ENCODE assay signal across 24 cellular contexts in the genomic region with DNA sequence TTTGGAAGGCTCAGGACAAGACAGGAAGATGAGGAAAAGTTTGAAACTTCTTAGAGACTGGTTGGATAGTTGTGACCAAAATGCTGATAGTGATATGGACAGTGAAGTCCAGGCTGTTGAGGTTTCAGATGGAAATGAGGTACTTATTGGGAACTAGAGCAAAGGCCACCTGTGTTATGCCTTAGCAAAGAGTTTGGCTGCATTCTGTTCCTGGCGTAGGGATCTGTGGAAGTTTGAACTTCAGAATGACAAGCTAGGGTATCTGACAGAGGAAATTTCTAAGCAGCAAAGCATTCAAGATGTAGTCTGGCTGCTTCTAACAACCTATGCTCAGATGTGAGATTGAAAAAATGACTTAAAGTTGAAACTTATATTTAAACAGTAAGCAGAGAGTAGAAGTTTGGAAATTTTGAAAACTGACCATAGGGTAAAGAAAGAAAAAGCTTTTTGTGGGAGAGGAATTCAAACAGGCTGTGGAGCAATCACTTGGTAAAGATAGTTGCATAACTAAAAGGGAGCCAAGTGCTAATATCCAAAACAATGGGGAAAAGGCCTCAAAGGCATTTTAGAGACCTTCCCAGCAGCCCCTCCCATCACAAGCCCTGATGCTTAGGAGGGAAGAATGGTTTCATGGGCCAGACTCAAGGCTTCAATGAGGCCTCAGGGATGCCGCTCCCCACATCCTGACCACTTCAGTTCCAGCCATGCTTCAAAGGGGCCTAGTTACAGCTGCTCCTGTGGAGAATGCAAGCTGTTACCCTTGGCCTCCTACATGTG.
"Had no signal": no experiment of that assay in that cellular context is flagged by ENCODE, and none has a peak within 500 bp of the region (broad histone marks: within the 10 kb centered on the region; RNA-seq: fewer than 3 reads in every experiment).

No MANE protein-coding gene starts in this region.

- H3K27ac ChIP-seq: breast epithelium, esophagus muscularis mucosa, neural progenitor cell, prostate gland, right atrium auricular region, skin epidermis, suprapubic skin had no signal

- H3K9ac ChIP-seq: neural progenitor cell had no signal

- H3K4me1 ChIP-seq: breast epithelium, esophagus muscularis mucosa, neural progenitor cell, prostate gland, right atrium auricular region, suprapubic skin had no signal

- FAIRE-seq: astrocyte had no signal

- H2AFZ ChIP-seq: neural progenitor cell had no signal

- H3K36me3 ChIP-seq: breast epithelium, esophagus muscularis mucosa, neural progenitor cell, prostate gland, right atrium auricular region, suprapubic skin had no signal

- DNase-seq: activated CD4-positive, alpha-beta T cell treated with anti-CD3 and anti-CD28 coated beads, Interleukin-2, amount 10 ng/mL, durations not matched to agents 7 days and 5 days; activated CD8-positive, alpha-beta T cell treated with anti-CD3 and anti-CD28 coated beads, Interleukin-2, amount 10 ng/mL, durations not matched to agents 7 days and 5 days; activated naive CD4-positive, alpha-beta T cell treated with Interleukin-2 at 50 U/mL for 16 hours; activated T-cell treated with anti-CD3 and anti-CD28 coated beads, Interleukin-2, amount 50 U/mL, for 24 hours; cerebellar nuclear complex; cortex of kidney; foreskin fibroblast; kidney glomerular epithelial cell; left ventricle myocardium superior; mucosa of descending colon; naive thymus-derived CD4-positive, alpha-beta T cell; stimulated activated CD4-positive, alpha-beta T cell treated with anti-CD3 and anti-CD28 coated beads, Interleukin-2, amount 100 ng/mL, for 48 hours; stimulated activated naive CD8-positive, alpha-beta T cell treated with anti-CD3 and anti-CD28 coated beads, Interleukin-15, amount 100 ng/mL, for 72 hours; T-helper 1 cell; T-helper 9 cell; trophoblast cell had no signal

- ATAC-seq: activated CD8-positive, alpha-beta T cell treated with anti-CD3 and anti-CD28 coated beads, Interleukin-2, amount 10 ng/mL, durations not matched to agents 7 days and 5 days; left ventricle myocardium superior; mucosa of descending colon; naive thymus-derived CD4-positive, alpha-beta T cell; stimulated activated naive CD8-positive, alpha-beta T cell treated with anti-CD3 and anti-CD28 coated beads, Interleukin-15, amount 100 ng/mL, for 72 hours had no signal

- H3K4me3 ChIP-seq: breast epithelium, esophagus muscularis mucosa, mucosa of descending colon, neural progenitor cell, prostate gland, right atrium auricular region, skin epidermis, suprapubic skin had no signal

- H3K4me2 ChIP-seq: neural progenitor cell had no signal

- H3K9me3 ChIP-seq: breast epithelium, esophagus muscularis mucosa, mucosa of descending colon, prostate gland, right atrium auricular region, suprapubic skin had no signal

- H3K27me3 ChIP-seq: breast epithelium, esophagus muscularis mucosa, neural progenitor cell, right atrium auricular region, suprapubic skin had no signal
